Comparison of ENCODE assay signal across 8 cellular contexts in genomic region chr11:33736148-33736809, GRCh38. TPM values are rescaled to one million over a fixed set of nuclear protein-coding genes. Genes with fewer than 3 reads are reported as not detected.
DNase-seq lines count a peak whose midpoint lies in the region; ATAC-seq, FAIRE-seq and TF ChIP-seq lines count a peak whose summit lies in the region.

CD59 (minus strand) TSS chr11:33736423; CDS start chr11:33722445, 13,978 bp downstream.

- peak; percentile 18; the same call in 1 of the 2 replicates for TF ChIP-seq CTCF in HepG2 (CRISPR knock-in tag; IDR thresholded peaks at IDR 0.05)

- peaks cover 7% of the 10 kb centered on the region for H3K36me3 Mint-ChIP-seq in activated CD4-positive, alpha-beta memory T cell treated with anti-CD3 and anti-CD28 coated beads for 36 hours

- no peak for TF ChIP-seq RAD21 in HepG2 (CRISPR knock-in tag; IDR thresholded peaks at IDR 0.05)

- H2AFZ ChIP-seq in HepG2 (ENCODE audit: low read length), result peak within 1 kb of the TSS; percentile 66

- H3K36me3 ChIP-seq in BLaER1 treated with 17β-estradiol and CSF1 and Interleukin-3, amounts not matched to agents 10 nM and 100 nM, result peaks cover 0 to 20% (median 6%) of the 10 kb centered on the region in 11 experiments; a peak in 9 of 22 replicates
- H3K36me3 ChIP-seq in HepG2 (replicated peaks in 1 of 2; ENCODE audit: control insufficient read depth in 1 of 2, insufficient read depth in 2 of 2, low read length in 2 of 2), result no peaks in the 10 kb centered on the region; a peak in 1 of 5 replicates

- no peaks in the 10 kb centered on the region for H3K9me3 ChIP-seq in BLaER1 treated with 17β-estradiol and CSF1 and Interleukin-3, amounts not matched to agents 10 nM and 100 nM (replicated peaks in 1 of 11)
- H3K9me3 ChIP-seq in HepG2 (ENCODE audit: low read length), result no peaks in the 10 kb centered on the region

- H3K79me2 ChIP-seq in HepG2 (ENCODE audit: insufficient read depth, low read length), result peaks cover 38% of the 10 kb centered on the region

- no TSS peak for BruUV-seq in HepG2 (replicated peaks; lab: Mats Ljungman, UMichigan)

- peaks cover 48% of the 10 kb centered on the region for H3K4me1 Mint-ChIP-seq in activated CD4-positive, alpha-beta memory T cell treated with anti-CD3 and anti-CD28 coated beads for 36 hours (ENCODE audit: low read depth)

- H3K4me3 ChIP-seq in BLaER1 treated with 17β-estradiol and CSF1 and Interleukin-3, amounts not matched to agents 10 nM and 100 nM, result peak within 1 kb of the TSS; percentile 71 to 95 (median 83)
- peak within 1 kb of the TSS; percentile 80 to 93 (median 92) for H3K4me3 ChIP-seq in HepG2 (replicated peaks in 1 of 3; ENCODE audit: insufficient read depth in 1 of 3, low read depth in 2 of 3, low read length in 3 of 3)

- POLR2A ChIA-PET in activated CD4-positive, alpha-beta memory T cell treated with anti-CD3 and anti-CD28 coated beads for 36 hours (lab: Charles Lee), result interaction anchor here (0.8 to 2.4 kb wide), 5 partner anchors 14 to 37 kb away, joined by 3 to 13 read pairs (median 3); no protein-coding TSS in a partner anchor
- POLR2A ChIA-PET in HepG2 (lab: Yijun Ruan, JAX), result interaction anchor here (0.6 to 3.3 kb wide), 13 partner anchors 12 to 575 kb away, joined by 3 to 63 read pairs (median 6); partner anchors contain the start of genes C11orf91 and CSTF3

- intact Hi-C loops in activated CD4-positive, alpha-beta memory T cell treated with anti-CD3 and anti-CD28 coated beads for 36 hours (cut with micrococcal nuclease), result loop anchor here (1.0 to 10.0 kb wide), 5 partner anchors 17 to 571 kb away; partner anchors contain the start of genes CSTF3, HIPK3 and LMO2
- intact Hi-C loops in HepG2 (cut with micrococcal nuclease; ENCODE audit: unreplicated experiment), result loop anchor here (5.0 kb wide), 1 partner anchor 36 kb away; the partner anchor contains the start of gene FBXO3

- CTCF ChIA-PET in activated CD4-positive, alpha-beta memory T cell treated with anti-CD3 and anti-CD28 coated beads for 36 hours (lab: Charles Lee), result interaction anchor here (0.6 to 3.5 kb wide), 7 partner anchors 12 to 640 kb away, joined by 3 to 13 read pairs (median 4); no protein-coding TSS in a partner anchor
- CTCF ChIA-PET in HepG2 (lab: Yijun Ruan, JAX; ENCODE audit: low intra/inter-chr PET ratio, low total read pairs), result no interaction called here

- no peak for FAIRE-seq in HepG2 (lab: Jason Lieb, UNC)

- no peaks in the 10 kb centered on the region for H3K9me3 Mint-ChIP-seq in activated CD4-positive, alpha-beta memory T cell treated with anti-CD3 and anti-CD28 coated beads for 36 hours

- H3K27ac Mint-ChIP-seq in activated CD4-positive, alpha-beta memory T cell treated with anti-CD3 and anti-CD28 coated beads for 36 hours, result peak within 1 kb of the TSS; percentile 70

- peak within 1 kb of the TSS; percentile 77 to 92 (median 86) for H3K9ac ChIP-seq in BLaER1 treated with 17β-estradiol and CSF1 and Interleukin-3, amounts not matched to agents 10 nM and 100 nM
- peak within 1 kb of the TSS; percentile 88 for H3K9ac ChIP-seq in HepG2 (ENCODE audit: insufficient read depth, low read depth, low read length)

- ATAC-seq in GM19351 (IDR thresholded peaks at IDR 0.05; ENCODE audit: unreplicated experiment) (peak; percentile 64), HG03520 (IDR thresholded peaks at IDR 0.05; ENCODE audit: unreplicated experiment) (peak; percentile 54), HepG2 (peak; percentile 95)

- H3K27me3 Mint-ChIP-seq in activated CD4-positive, alpha-beta memory T cell treated with anti-CD3 and anti-CD28 coated beads for 36 hours, result no peaks in the 10 kb centered on the region

- peaks cover 40 to 51% (median 48%) of the 10 kb centered on the region in 10 experiments for H3K4me1 ChIP-seq in BLaER1 treated with 17β-estradiol and CSF1 and Interleukin-3, amounts not matched to agents 10 nM and 100 nM
- peaks cover 57% of the 10 kb centered on the region for H3K4me1 ChIP-seq in HepG2 (ENCODE audit: insufficient read depth, low read length)

- DNase-seq in NCI-H748 (lab: John Stamatoyannopoulos, UW; ENCODE audit: unreplicated experiment) (peak; percentile 92), dermis blood vessel endothelial cell (peak; percentile 97), HepG2 (ENCODE audit: low spot score) (peak; percentile 85)
- peak; percentile 94 for DNase-seq in activated CD4-positive, alpha-beta memory T cell treated with anti-CD3 and anti-CD28 coated beads for 36 hours
- peak; percentile 82 to 85 for DNase-seq in stimulated activated CD4-positive, alpha-beta T cell treated with anti-CD3 and anti-CD28 coated beads, Interleukin-2, amount 100 ng/mL, for 48 hours

- peak; percentile 87 to 91 for TF ChIP-seq POLR2A in HepG2 (IDR thresholded peaks at IDR 0.05; ENCODE audit: insufficient read depth in 1 of 2, low read depth in 2 of 2, low read length in 2 of 2)

- in situ Hi-C loops in HepG2 (cut with HindIII; ENCODE audit: extremely low pct_ligation_motif_present, low pct_unique_long_range_greater_than_20kb), result no loop called here

- peak within 1 kb of the TSS; percentile 74 to 87 (median 82) for H3K27ac ChIP-seq in BLaER1 treated with 17β-estradiol and CSF1 and Interleukin-3, amounts not matched to agents 10 nM and 100 nM
- H3K27ac ChIP-seq in HepG2 (ENCODE audit: extremely low read length, insufficient read depth, low read length), result peak within 1 kb of the TSS; percentile 84

- peak within 1 kb of the TSS; percentile 82 for H3K4me3 Mint-ChIP-seq in activated CD4-positive, alpha-beta memory T cell treated with anti-CD3 and anti-CD28 coated beads for 36 hours

- peak within 1 kb of the TSS; percentile 83 to 99 (median 94) for H3K4me2 ChIP-seq in BLaER1 treated with 17β-estradiol and CSF1 and Interleukin-3, amounts not matched to agents 10 nM and 100 nM
- peak within 1 kb of the TSS; percentile 99 for H3K4me2 ChIP-seq in HepG2 (ENCODE audit: low read depth, low read length)

- peaks cover 0 to 38% (median 12%) of the 10 kb centered on the region in 11 experiments; a peak in 8 of 22 replicates for H4K20me1 ChIP-seq in BLaER1 treated with 17β-estradiol and CSF1 and Interleukin-3, amounts not matched to agents 10 nM and 100 nM
- 0 out of 2 replicates have a peak, but pooled peaks cover 7% of the 10 kb centered on the region for H4K20me1 ChIP-seq in HepG2 (ENCODE audit: insufficient read depth, low read length)

- TF ChIP-seq EP300 in HepG2 (IDR thresholded peaks at IDR 0.05; ENCODE audit: low read depth in 2 of 2, low read length in 2 of 2), result no peak
- no peak for TF ChIP-seq EP300 in HepG2 (CRISPR knock-in tag; IDR thresholded peaks at IDR 0.05; ENCODE audit: borderline replicate concordance)

- WGBS in HepG2 (ENCODE audit: low lambda C conversion rate), result 1% methylated on average over 23 of the region's 48 CpGs

- peaks cover 0 to 11% (median 0%) of the 10 kb centered on the region in 11 experiments; a peak in 3 of 22 replicates for H3K27me3 ChIP-seq in BLaER1 treated with 17β-estradiol and CSF1 and Interleukin-3, amounts not matched to agents 10 nM and 100 nM
- H3K27me3 ChIP-seq in HepG2 (ENCODE audit: control insufficient read depth in 1 of 2, insufficient read depth in 2 of 2, low read length in 2 of 2), result no peaks in the 10 kb centered on the region; a peak in 1 of 5 replicates

TF ChIP-seq in HepG2, 621 proteins besides CTCF, POLR2A, EP300 and RAD21 (continues in another document):
- no peak for TF ChIP-seq FOXP4 (CRISPR knock-in tag; IDR thresholded peaks at IDR 0.05)

RNA-seq across cellular contexts. Expression of gene CD59, which starts in this region (rescaled TPM):
- total RNA-seq in activated CD4-positive, alpha-beta memory T cell treated with anti-CD3 and anti-CD28 coated beads for 36 hours, result 10 to 100 TPM; 79.4 TPM
- total RNA-seq in dermis blood vessel endothelial cell (931 and 1,060 TPM in 2 replicates), HepG2 (2016; rRNA removed; fragmentation: Illumina TruSeq; extraction: Trizol) (184 and 289 TPM in 2 replicates)
- 17.9 and 18.3 TPM in 2 replicates for total RNA-seq in HepG2 (2016; cell fraction: cytosol; rRNA removed; fragmentation: Illumina TruSeq; extraction: Trizol; ENCODE audit: low read depth)
- total RNA-seq in HepG2 (2016; cell fraction: insoluble cytoplasmic fraction; rRNA removed; fragmentation: Illumina TruSeq; extraction: Trizol), result 187 and 287 TPM in 2 replicates
- total RNA-seq in HepG2 (2016; cell fraction: membrane; rRNA removed; fragmentation: Illumina TruSeq; extraction: Trizol), result 57.6 and 59.8 TPM in 2 replicates
- total RNA-seq in HepG2 (2016; cell fraction: nucleus; rRNA removed; fragmentation: Illumina TruSeq; extraction: Trizol), result 207 and 235 TPM in 2 replicates
- 127 and 132 TPM in 2 replicates for polyA plus RNA-seq in HepG2 (2011; rRNA removed)
- 79.2 and 136 TPM in 2 replicates for polyA plus RNA-seq in HepG2 (2011; cell fraction: cytosol; rRNA removed)
- polyA plus RNA-seq in HepG2 (2011; cell fraction: nucleus; rRNA removed), result 35.8 and 50.3 TPM in 2 replicates
- polyA plus RNA-seq in HepG2 (2012), result 99.3 and 122 TPM in 2 replicates
- 34.0 and 44.2 TPM in 2 replicates for polyA plus RNA-seq in HepG2 (2016; cell fraction: cytosol; fragmentation: Illumina TruSeq; extraction: Trizol; ENCODE audit: low read depth)
- polyA plus RNA-seq in HepG2 (2016; cell fraction: insoluble cytoplasmic fraction; fragmentation: Illumina TruSeq; extraction: Trizol; ENCODE audit: low read depth), result 136 and 153 TPM in 2 replicates
- polyA plus RNA-seq in HepG2 (2016; cell fraction: membrane; fragmentation: Illumina TruSeq; extraction: Trizol; ENCODE audit: low read depth), result 35.5 and 37.5 TPM in 2 replicates
- 257 and 263 TPM in 2 replicates for polyA plus RNA-seq in HepG2 (2016; cell fraction: nucleus; fragmentation: Illumina TruSeq; extraction: Trizol; ENCODE audit: insufficient read depth, low read depth)
- polyA minus RNA-seq in HepG2 (2011; rRNA and poly(A)+ RNA removed; ENCODE audit: low replicate concordance), result 118 and 499 TPM in 2 replicates
- 42.6 and 62.0 TPM in 2 replicates for polyA minus RNA-seq in HepG2 (2011; cell fraction: cytosol; rRNA and poly(A)+ RNA removed)
- polyA minus RNA-seq in HepG2 (2011; cell fraction: nucleus; rRNA and poly(A)+ RNA removed), result 31.4 and 43.6 TPM in 2 replicates

Comparison
In these comparisons a context has a peak if more than half of its experiments do, and no peak if none do; other contexts are left out.
1. Peak in every context shown above with its lines: DNase-seq, ATAC-seq, H3K4me3 ChIP-seq and H3K27ac ChIP-seq.